ENCODE assay signal across 23 cellular contexts in genomic region chr4:138639018-138639876, GRCh38.
DNase-seq lines count a peak whose midpoint lies in the region; TF ChIP-seq lines count a peak whose summit lies in the region.
"Had no signal": no experiment of that assay in that cellular context is flagged by ENCODE, and none has a peak within 500 bp of the region (broad histone marks: within the 10 kb centered on the region; RNA-seq: fewer than 3 reads in every experiment).

No MANE protein-coding gene starts in this region.

- CTCF ChIA-PET in Caco-2 (lab: Charles Lee) = no interaction called here

- BruUV-seq in Caco-2 (replicated peaks; lab: Mats Ljungman, UMichigan) = no TSS peak

- H3K27ac Mint-ChIP-seq in Caco-2 (ENCODE audit: unreplicated experiment) = no peak overlapping the region
- H3K27ac Mint-ChIP-seq: activated CD4-positive, alpha-beta T cell treated with anti-CD3 and anti-CD28 coated beads, Interleukin-2, amount 10 ng/mL, durations not matched to agents 7 days and 5 days; CD4-positive, alpha-beta T cell; GM23338; stimulated activated memory B cell treated with anti-CD40 and anti-IgM and Interleukin-4, amounts not matched to agents 10 μg/mL and 1 μg/mL and 100 μg/mL, for 72 hours had no signal

- H3K27me3 Mint-ChIP-seq in Caco-2 (ENCODE audit: insufficient read depth, unreplicated experiment) = no peaks in the 10 kb centered on the region
- H3K27me3 Mint-ChIP-seq: activated CD4-positive, alpha-beta T cell treated with anti-CD3 and anti-CD28 coated beads, Interleukin-2, amount 10 ng/mL, durations not matched to agents 7 days and 5 days; CD4-positive, alpha-beta T cell; stimulated activated memory B cell treated with anti-CD40 and anti-IgM and Interleukin-4, amounts not matched to agents 10 μg/mL and 1 μg/mL and 100 μg/mL, for 72 hours had no signal

- H3K36me3 ChIP-seq in adipocyte (ENCODE audit: control insufficient read depth, insufficient read depth, low read length, severe bottlenecking) (no peaks in the 10 kb centered on the region), Caco-2 (ENCODE audit: control insufficient read depth, insufficient read depth, low read length) (no peaks in the 10 kb centered on the region)
- H3K36me3 ChIP-seq: tibial artery had no signal

- H3K9ac ChIP-seq in adipocyte (ENCODE audit: low read length) = no peak overlapping the region
- H3K9ac ChIP-seq: KMS-11 had no signal

- peak; percentile 9 for DNase-seq in AG10803 (ENCODE audit: low read depth)
- DNase-seq in HT1080 (ENCODE audit: low read depth) = peak; percentile 46
- peak; percentile 38 for DNase-seq in adipocyte (ENCODE audit: low read depth)
- peak; percentile 50 for DNase-seq in fibroblast of peridontal ligament (ENCODE audit: extremely low read depth)
- DNase-seq in AG08395 (ENCODE audit: low spot score) = no peak
- DNase-seq in activated CD8-positive, alpha-beta memory T cell treated with anti-CD3 and anti-CD28 coated beads for 24 hours = no peak
- no peak for DNase-seq in HuH-7 (ENCODE audit: low spot score)
- no peak for DNase-seq in Caco-2
- DNase-seq: activated CD4-positive, alpha-beta T cell treated with anti-CD3 and anti-CD28 coated beads, Interleukin-2, amount 10 ng/mL, durations not matched to agents 7 days and 5 days; anterior cingulate cortex; CD4-positive, alpha-beta T cell; DND-41; glutamatergic neuron; NCI-H1436 treated with DMSO at 0.1 percent for 48 hours; NK-92 treated with Interleukin-12 subunit alpha and Interleukin-12 subunit beta, amount 100 ng/mL, for 24 hours; nucleus accumbens; right cardiac atrium; RPMI8226; stimulated activated CD4-positive, alpha-beta T cell treated with anti-CD3 and anti-CD28 coated beads, Interleukin-15, amount 100 ng/mL, for 24 hours; tibial artery had no signal

- H3K27me3 ChIP-seq in adipocyte (replicated peaks; ENCODE audit: control insufficient read depth, insufficient read depth, low read length) (no peaks in the 10 kb centered on the region), Caco-2 (replicated peaks; ENCODE audit: control insufficient read depth, insufficient read depth, low read length) (no peaks in the 10 kb centered on the region)
- H3K27me3 ChIP-seq: tibial artery had no signal

- H3K9me3 Mint-ChIP-seq in Caco-2 (ENCODE audit: unreplicated experiment) = peaks cover 8% of the 10 kb centered on the region
- H3K9me3 Mint-ChIP-seq: activated CD4-positive, alpha-beta T cell treated with anti-CD3 and anti-CD28 coated beads, Interleukin-2, amount 10 ng/mL, durations not matched to agents 7 days and 5 days; CD4-positive, alpha-beta T cell; GM23338 had no signal

- peaks cover 9% of the 10 kb centered on the region for H3K4me1 Mint-ChIP-seq in Caco-2 (ENCODE audit: low read depth, unreplicated experiment)
- H3K4me1 Mint-ChIP-seq: activated CD4-positive, alpha-beta T cell treated with anti-CD3 and anti-CD28 coated beads, Interleukin-2, amount 10 ng/mL, durations not matched to agents 7 days and 5 days; stimulated activated memory B cell treated with anti-CD40 and anti-IgM and Interleukin-4, amounts not matched to agents 10 μg/mL and 1 μg/mL and 100 μg/mL, for 72 hours had no signal

- H3K4me3 ChIP-seq in AG10803 (ENCODE audit: low read length) = no peak overlapping the region
- no peak overlapping the region for H3K4me3 ChIP-seq in adipocyte (ENCODE audit: low read length)
- no peak overlapping the region for H3K4me3 ChIP-seq in Caco-2 (ENCODE audit: low read depth, low read length)
- H3K4me3 ChIP-seq: GM23338, tibial artery had no signal

- POLR2A ChIA-PET in Caco-2 (lab: Charles Lee) = no interaction called here

- TF ChIP-seq CTCF in AG10803 (conservative IDR thresholded peaks at IDR 0.05; ENCODE audit: low read length) = no peak
- TF ChIP-seq CTCF in Caco-2 (IDR thresholded peaks at IDR 0.05; ENCODE audit: insufficient read depth in 1 of 2, low read depth in 1 of 2, low read length in 1 of 2, severe bottlenecking in 1 of 2, unreplicated experiment in 1 of 2) = no peak

- H3K36me3 Mint-ChIP-seq in Caco-2 (ENCODE audit: insufficient read depth, unreplicated experiment) = no peaks in the 10 kb centered on the region
- H3K36me3 Mint-ChIP-seq: stimulated activated memory B cell treated with anti-CD40 and anti-IgM and Interleukin-4, amounts not matched to agents 10 μg/mL and 1 μg/mL and 100 μg/mL, for 72 hours had no signal

- intact Hi-C loops in Caco-2 (cut with micrococcal nuclease; ENCODE audit: unreplicated experiment) = no loop called here

- H3K9me3 ChIP-seq in adipocyte (ENCODE audit: control insufficient read depth, low read length) = no peaks in the 10 kb centered on the region
- no peaks in the 10 kb centered on the region for H3K9me3 ChIP-seq in Caco-2
- H3K9me3 ChIP-seq: tibial artery had no signal

- H3K4me3 Mint-ChIP-seq in Caco-2 (ENCODE audit: unreplicated experiment) = no peak overlapping the region
- H3K4me3 Mint-ChIP-seq: activated CD4-positive, alpha-beta T cell treated with anti-CD3 and anti-CD28 coated beads, Interleukin-2, amount 10 ng/mL, durations not matched to agents 7 days and 5 days; CD4-positive, alpha-beta T cell; GM23338; stimulated activated memory B cell treated with anti-CD40 and anti-IgM and Interleukin-4, amounts not matched to agents 10 μg/mL and 1 μg/mL and 100 μg/mL, for 72 hours had no signal

- H3K4me1 ChIP-seq in adipocyte (ENCODE audit: control insufficient read depth, insufficient read depth, low read length) = peaks cover 23% of the 10 kb centered on the region
- H3K4me1 ChIP-seq in Caco-2 = no peaks in the 10 kb centered on the region
- H3K4me1 ChIP-seq: tibial artery had no signal

Comparison
In these comparisons a context has a peak if more than half of its experiments do, and no peak if none do; other contexts are left out.
1. DNase-seq: peak in AG10803 (single experiment), HT1080 (single experiment), adipocyte (single experiment) and fibroblast of peridontal ligament (single experiment); none in AG08395 (single experiment), activated CD8-positive, alpha-beta memory T cell treated with anti-CD3 and anti-CD28 coated beads for 24 hours (single experiment), HuH-7 (single experiment) and Caco-2 (0 of 2).